ENCODE assay signal across 8 cellular contexts in the genomic region with DNA sequence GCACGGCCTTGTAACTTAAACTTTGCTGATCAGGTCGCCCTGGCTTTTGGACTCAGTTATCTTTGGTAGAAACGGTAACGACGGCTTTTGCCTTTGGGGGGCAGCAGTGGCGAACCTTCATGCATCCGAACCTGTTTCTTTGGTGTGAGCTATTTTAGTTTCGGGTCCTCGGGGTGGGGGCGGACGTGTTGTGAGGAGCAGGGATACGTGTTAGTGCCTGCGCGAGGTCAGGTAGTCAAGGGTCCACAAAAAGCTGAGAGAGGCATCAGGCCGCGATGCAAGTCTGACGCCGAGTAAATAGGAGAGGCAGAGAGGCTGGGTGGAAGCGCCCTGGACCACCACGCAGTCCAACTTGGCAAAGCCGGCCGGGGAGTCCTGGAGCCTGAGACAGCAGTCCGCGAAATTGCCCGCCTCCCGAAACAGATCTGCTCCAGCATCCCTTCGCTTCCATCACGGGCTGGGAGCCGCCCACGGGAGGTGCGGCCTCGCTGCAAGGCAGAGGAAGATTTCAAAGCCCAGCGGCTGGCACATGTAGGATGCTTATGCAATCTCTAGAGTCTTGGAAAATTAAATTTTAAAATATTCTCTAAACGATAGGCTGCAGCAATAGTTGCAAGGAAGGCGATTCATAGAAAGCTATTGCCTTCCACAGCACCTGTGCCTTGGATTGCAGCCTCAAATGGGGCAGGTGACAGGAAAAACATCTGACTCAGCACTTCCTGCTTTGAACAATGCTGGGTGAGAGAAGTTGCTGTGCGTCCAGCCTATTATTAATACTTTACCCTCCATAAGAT. TPM values are rescaled to one million over a fixed set of nuclear protein-coding genes. Genes with fewer than 3 reads are reported as not detected.
DNase-seq lines count a peak whose midpoint lies in the region; ATAC-seq and TF ChIP-seq lines count a peak whose summit lies in the region.

No MANE protein-coding gene starts in this region.

- peak overlapping the region in 58 of 59 donors; percentile 47 to 96 (median 87) for H3K27ac ChIP-seq in dorsolateral prefrontal cortex

- DNase-seq in AG09319 (ENCODE audit: extremely low read depth, low read depth) (peak; percentile 44), NCI-H446 (lab: John Stamatoyannopoulos, UW) (peak; percentile 25 to 58), dorsolateral prefrontal cortex (peak; percentile 70 to 92 (median 87)), lower leg skin (ENCODE audit: low spot score in 2 of 2) (peak; percentile 72 to 95)
- peak; percentile 57 to 79 for DNase-seq in activated CD4-positive, alpha-beta T cell treated with anti-CD3 and anti-CD28 coated beads, Interleukin-2, amount 50 U/mL, for 24 hours (ENCODE audit: low read depth in 1 of 2, low spot score in 1 of 2)
- peak; percentile 66 to 73 for DNase-seq in stimulated activated CD4-positive, alpha-beta T cell treated with anti-CD3 and anti-CD28 coated beads, Interleukin-4, amount 100 ng/mL, for 48 hours (ENCODE audit: low read depth in 2 of 2)

- H3K4me3 ChIP-seq in dorsolateral prefrontal cortex (peak overlapping the region; percentile 37 to 83 (median 70)), lower leg skin (ENCODE audit: low read depth, poor library complexity, severe bottlenecking) (peak overlapping the region; percentile 35)

- intact Hi-C loops in dorsolateral prefrontal cortex (cut with DNase I), result loop anchor here (1.0 to 10.0 kb wide), 4 partner anchors 133 to 253 kb away; a partner anchor contains a TSS
- intact Hi-C loops in lower leg skin (cut with DNase I; ENCODE audit: low total_unique reads), result no loop called here

- TF ChIP-seq POLR2A in lower leg skin (IDR thresholded peaks at IDR 0.05), result no peak

- WGBS in lower leg skin, 2 donors, result 1% methylated on average over 30 to 36 of the region's 36 CpGs

- TF ChIP-seq CTCF in AG09319 (IDR thresholded peaks at IDR 0.05; ENCODE audit: low read depth, low read length) (peak; percentile 77), dorsolateral prefrontal cortex (IDR thresholded peaks at IDR 0.05 in 54 of 56, conservative IDR thresholded peaks at IDR 0.05 in 2 of 56; ENCODE audit: low read depth in 1 of 56, partially characterized antibody in 56 of 56) (peak; percentile 24 to 81 (median 68)), lower leg skin (IDR thresholded peaks at IDR 0.05) (no peak)

- no peaks in the 10 kb centered on the region for H3K27me3 ChIP-seq in dorsolateral prefrontal cortex

- ATAC-seq in GM18907 (IDR thresholded peaks at IDR 0.05; ENCODE audit: unreplicated experiment), result peak; percentile 52
- peak; percentile 36 for ATAC-seq in HG03139 (IDR thresholded peaks at IDR 0.05; ENCODE audit: unreplicated experiment)

RNA-seq across cellular contexts. Expression of a gene that starts 4.6 kb away (rescaled TPM):
- 10 to 100 TPM; 21.8 to 51.2 (median 39.7) TPM for total RNA-seq in dorsolateral prefrontal cortex
- total RNA-seq in lower leg skin, result 10 to 100 TPM; 24.5 to 32.2 (median 26.8) TPM

Comparison
In these comparisons a context has a peak if more than half of its experiments do, and no peak if none do; other contexts are left out.
1. Peak in every context shown above with its lines: DNase-seq, ATAC-seq, H3K4me3 ChIP-seq and H3K27ac ChIP-seq.
2. CTCF ChIP-seq: peak in AG09319 (single experiment) and dorsolateral prefrontal cortex (56 of 56); none in lower leg skin (0 of 3).